In the genomic region with DNA sequence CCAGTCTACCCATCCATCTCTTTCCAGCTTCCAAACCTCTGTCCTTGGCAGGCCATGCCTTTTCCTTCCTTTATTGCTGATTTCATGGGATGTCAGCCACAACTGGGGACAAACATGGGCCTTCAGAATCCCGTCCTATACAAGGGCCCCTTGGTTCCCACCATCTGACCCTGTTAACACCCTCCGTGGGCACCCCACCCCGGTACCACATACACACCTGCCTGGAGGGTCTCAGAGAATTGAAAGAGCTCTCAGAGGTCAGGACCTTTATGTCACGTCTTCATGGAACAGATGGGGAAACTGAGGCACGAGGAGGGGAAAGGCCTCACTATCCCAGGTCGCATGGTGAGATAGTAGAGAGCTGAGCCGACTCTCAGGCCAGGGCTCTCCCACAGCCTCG, we compare ENCODE assay signal across 7 cellular contexts. TPM values are rescaled to one million over a fixed set of nuclear protein-coding genes. Genes with fewer than 3 reads are reported as not detected.
"Had no signal": no experiment of that assay in that cellular context is flagged by ENCODE, and none has a peak within 500 bp of the region (broad histone marks: within the 10 kb centered on the region; RNA-seq: fewer than 3 reads in every experiment).

No MANE protein-coding gene starts in this region.

- H3K27ac ChIP-seq: HL-60 had no signal

- DNase-seq: IMR-90 had no signal

- H3K4me3 ChIP-seq: K562 had no signal

- ATAC-seq: HepG2, K562 had no signal

RNA-seq across cellular contexts. Expression of a gene that starts 53.0 kb away (rescaled TPM):
- total RNA-seq: HepG2, HT-29, HT1080, IMR-90, K562 had no signal
- polyA plus RNA-seq: IgD-negative memory B cell, IMR-90, K562 had no signal
